Comparison of ENCODE assay signal across 1 cellular context in the genomic region with DNA sequence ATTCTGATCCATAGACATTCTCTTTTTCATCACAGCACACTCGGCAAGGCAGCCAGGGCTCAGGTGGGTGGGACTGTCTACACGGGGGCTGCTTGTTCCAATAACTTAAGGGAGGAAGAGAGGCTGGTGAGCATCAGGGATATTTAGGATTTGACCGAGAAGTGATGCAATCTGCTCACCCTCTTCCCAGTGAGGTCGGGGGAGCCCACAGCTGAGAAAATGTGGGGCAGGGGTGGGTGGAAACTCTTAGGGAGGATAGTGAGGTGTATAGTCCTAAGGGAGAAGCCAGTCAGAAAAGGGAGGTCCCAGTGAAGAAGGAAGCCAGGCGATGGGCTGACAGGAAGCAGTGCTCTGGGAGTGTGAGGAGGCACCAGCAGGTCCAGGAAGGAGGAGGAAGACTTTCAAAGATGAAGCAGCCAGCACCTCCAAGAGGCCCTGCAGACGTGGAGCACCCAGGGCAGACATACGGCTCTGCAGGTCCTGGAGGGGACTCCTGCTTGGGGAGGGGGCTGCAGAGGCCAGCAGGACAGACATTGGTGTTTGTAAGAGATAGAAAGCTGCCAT.
TF ChIP-seq lines count a peak whose summit lies in the region.

No MANE protein-coding gene starts in this region.

TF ChIP-seq in HepG2, 621 proteins besides CTCF, POLR2A, EP300 and RAD21:
- TF ChIP-seq MAF1 (CRISPR knock-in tag; IDR thresholded peaks at IDR 0.05; ENCODE audit: borderline replicate concordance) (no peak), ZNF230 (CRISPR knock-in tag; IDR thresholded peaks at IDR 0.05) (no peak), CEBPB (IDR thresholded peaks at IDR 0.05; ENCODE audit: borderline replicate concordance, low read depth, low read length) (peak; percentile 23; the same call in 1 of the 2 replicates), NFE2L1 (CRISPR knock-in tag; IDR thresholded peaks at IDR 0.05; ENCODE audit: borderline replicate concordance) (no peak), MED8 (CRISPR knock-in tag; IDR thresholded peaks at IDR 0.05; ENCODE audit: insufficient replicate concordance) (no peak)
